In genomic region chr2:181153886-181154285, GRCh38 we compare ENCODE assay signal across 15 cellular contexts.
DNase-seq lines count a peak whose midpoint lies in the region; ATAC-seq and TF ChIP-seq lines count a peak whose summit lies in the region.
"Had no signal": no experiment of that assay in that cellular context is flagged by ENCODE, and none has a peak within 500 bp of the region (broad histone marks: within the 10 kb centered on the region; RNA-seq: fewer than 3 reads in every experiment).

No MANE protein-coding gene starts in this region.

- peaks cover 12% of the 10 kb centered on the region for H3K9me3 ChIP-seq in DND-41 (ENCODE audit: insufficient read depth, low read length, severe bottlenecking)
- H3K9me3 ChIP-seq in T-helper 17 cell (ENCODE audit: control insufficient read depth, low read length, poor library complexity, severe bottlenecking): peaks cover 5% of the 10 kb centered on the region
- H3K9me3 ChIP-seq: SJSA1 had no signal

- ATAC-seq in DND-41 (ENCODE audit: insufficient read depth, low read depth): peak; percentile 22; the same call in 1 of the 3 replicates
- ATAC-seq in T-helper 17 cell: no peak
- ATAC-seq in GM21737 (IDR thresholded peaks at IDR 0.05; ENCODE audit: unreplicated experiment): no peak

- peaks cover 9% of the 10 kb centered on the region; the same call in 1 of the 2 replicates for H3K4me1 ChIP-seq in DND-41 (ENCODE audit: insufficient read depth, low read length)

- H3K4me3 ChIP-seq in AG10803 (ENCODE audit: low read length): no peak overlapping the region
- H3K4me3 ChIP-seq in DND-41 (ENCODE audit: low read depth in 1 of 2, low read length in 2 of 2): no peak overlapping the region
- H3K4me3 ChIP-seq: SJSA1 had no signal

- H3K27me3 ChIP-seq in DND-41 (ENCODE audit: insufficient read depth, low read length, poor library complexity): no peaks in the 10 kb centered on the region
- H3K27me3 ChIP-seq: SJSA1 had no signal

- no peaks in the 10 kb centered on the region for H3K36me3 Mint-ChIP-seq in T-helper 17 cell (ENCODE audit: low read depth)
- H3K36me3 Mint-ChIP-seq in immature natural killer cell: peaks cover 12 to 18% (median 15%) of the 10 kb centered on the region in 3 donors

- TF ChIP-seq CTCF in AG10803 (conservative IDR thresholded peaks at IDR 0.05; ENCODE audit: low read length) (no peak), DND-41 (IDR thresholded peaks at IDR 0.05; ENCODE audit: borderline replicate concordance, extremely low read depth, low read length, poor library complexity, severe bottlenecking) (no peak)

- no peaks in the 10 kb centered on the region for H4K20me1 ChIP-seq in DND-41 (ENCODE audit: insufficient read depth, low read length)

- H3K27me3 Mint-ChIP-seq in T-helper 17 cell (no peaks in the 10 kb centered on the region), immature natural killer cell (ENCODE audit: low read depth in 3 of 3) (no peaks in the 10 kb centered on the region)
- H3K27me3 Mint-ChIP-seq: CD4-positive, alpha-beta memory T cell had no signal

- H3K9me3 Mint-ChIP-seq in immature natural killer cell: peaks cover 0 to 10% (median 3%) of the 10 kb centered on the region in 6 donors

- no peak overlapping the region for H3K27ac ChIP-seq in DND-41 (ENCODE audit: low read length)

- H3K4me2 ChIP-seq in DND-41 (ENCODE audit: insufficient read depth, low read length): no peak overlapping the region

- H3K36me3 ChIP-seq in DND-41 (ENCODE audit: insufficient read depth, low read length): peaks cover 5% of the 10 kb centered on the region; the same call in 1 of the 2 replicates
- H3K36me3 ChIP-seq: SJSA1 had no signal

- H3K27ac Mint-ChIP-seq in T-helper 17 cell (peak overlapping the region; percentile 2), immature natural killer cell (peak overlapping the region in 5 of 6 donors; percentile 3 to 88 (median 83))

- peak; percentile 40 for DNase-seq in AG10803 (ENCODE audit: low read depth)
- no peak for DNase-seq in DND-41
- DNase-seq in T-helper 17 cell: no peak
- no peak for DNase-seq in immature natural killer cell
- no peak for DNase-seq in NCI-H2196 treated with DMSO at 0.1 percent for 48 hours (lab: John Stamatoyannopoulos, UW; ENCODE audit: unreplicated experiment)
- DNase-seq in GM03348 (ENCODE audit: low spot score): no peak
- DNase-seq: CD4-positive, alpha-beta memory T cell; DMS79 treated with DMSO at 0.1 percent for 48 hours; GF-D8; MM.1S; NCI-H1105; NCI-H1694 treated with DMSO at 0.1 percent for 48 hours; NCI-H524 treated with DMSO at 0.1 percent for 48 hours had no signal

- no peak overlapping the region for H2AFZ ChIP-seq in DND-41 (ENCODE audit: low read depth, low read length)

- no peak overlapping the region for H3K4me3 Mint-ChIP-seq in T-helper 17 cell
- no peak overlapping the region for H3K4me3 Mint-ChIP-seq in immature natural killer cell

- no peak overlapping the region for H3K9ac ChIP-seq in DND-41 (ENCODE audit: low read depth, low read length)

- peaks cover 6% of the 10 kb centered on the region for H3K4me1 Mint-ChIP-seq in T-helper 17 cell
- H3K4me1 Mint-ChIP-seq in immature natural killer cell: peaks cover 36 to 41% of the 10 kb centered on the region in 2 donors

- H3K79me2 ChIP-seq in DND-41 (ENCODE audit: insufficient read depth, low read length): peaks cover 2% of the 10 kb centered on the region; the same call in 1 of the 2 replicates
